Comparison of ENCODE assay signal across 23 cellular contexts in genomic region chr18:58095655-58096054, GRCh38.
"Had no signal": no experiment of that assay in that cellular context is flagged by ENCODE, and none has a peak within 500 bp of the region (broad histone marks: within the 10 kb centered on the region; RNA-seq: fewer than 3 reads in every experiment).

No MANE protein-coding gene starts in this region.

- H3K4me1 Mint-ChIP-seq: activated CD8-positive, alpha-beta memory T cell treated with anti-CD3 and anti-CD28 coated beads, Interleukin-2, amount 10 ng/mL, durations not matched to agents 7 days and 5 days had no signal

- H3K9me3 ChIP-seq: breast epithelium, left ventricle myocardium inferior, psoas muscle, spleen, suprapubic skin had no signal

- H2AFZ ChIP-seq: parathyroid adenoma had no signal

- H3K4me3 ChIP-seq: breast epithelium, left ventricle myocardium inferior, psoas muscle, spleen, suprapubic skin had no signal

- H3K4me1 ChIP-seq: breast epithelium, parathyroid adenoma, psoas muscle, suprapubic skin had no signal

- ATAC-seq: activated CD8-positive, alpha-beta memory T cell treated with anti-CD3 and anti-CD28 coated beads, Interleukin-2, amount 10 ng/mL, durations not matched to agents 7 days and 5 days; activated CD8-positive, alpha-beta T cell treated with anti-CD3 and anti-CD28 coated beads, Interleukin-2, amount 10 ng/mL, durations not matched to agents 7 days and 5 days; esophagus mucosa; psoas muscle had no signal

- H3K79me2 ChIP-seq: parathyroid adenoma had no signal

- H3K36me3 ChIP-seq: breast epithelium, left ventricle myocardium inferior, spleen, suprapubic skin had no signal

- H3K4me3 Mint-ChIP-seq: activated B cell treated with CpG ODN at 0.5 μM for 24 hours; activated CD8-positive, alpha-beta memory T cell treated with anti-CD3 and anti-CD28 coated beads, Interleukin-2, amount 10 ng/mL, durations not matched to agents 7 days and 5 days; activated CD8-positive, alpha-beta T cell treated with anti-CD3 and anti-CD28 coated beads, Interleukin-2, amount 10 ng/mL, durations not matched to agents 7 days and 5 days; activated naive CD4-positive, alpha-beta T cell treated with anti-CD3 and anti-CD28 coated beads for 36 hours; endodermal cell; mesothelial cell of epicardium; T-helper 2 cell treated with Interferon-gamma antibody and Interleukin-4, amounts not matched to agents 5 μg/mL and 100 μg/mL, for 36 hours had no signal

- H3K27ac ChIP-seq: breast epithelium, left ventricle myocardium inferior, parathyroid adenoma, psoas muscle, suprapubic skin had no signal

- H3K9ac ChIP-seq: parathyroid adenoma had no signal

- H3K9me3 Mint-ChIP-seq: activated B cell treated with CpG ODN at 0.5 μM for 24 hours; activated naive CD4-positive, alpha-beta T cell treated with anti-CD3 and anti-CD28 coated beads for 36 hours; endodermal cell; mesothelial cell of epicardium; naive B cell; T-helper 2 cell treated with Interferon-gamma antibody and Interleukin-4, amounts not matched to agents 5 μg/mL and 100 μg/mL, for 36 hours had no signal

- H3K36me3 Mint-ChIP-seq: activated CD8-positive, alpha-beta memory T cell treated with anti-CD3 and anti-CD28 coated beads, Interleukin-2, amount 10 ng/mL, durations not matched to agents 7 days and 5 days had no signal

- H3K27ac Mint-ChIP-seq: activated B cell treated with CpG ODN at 0.5 μM for 24 hours; activated CD8-positive, alpha-beta memory T cell treated with anti-CD3 and anti-CD28 coated beads, Interleukin-2, amount 10 ng/mL, durations not matched to agents 7 days and 5 days; activated CD8-positive, alpha-beta T cell treated with anti-CD3 and anti-CD28 coated beads, Interleukin-2, amount 10 ng/mL, durations not matched to agents 7 days and 5 days; activated naive CD4-positive, alpha-beta T cell treated with anti-CD3 and anti-CD28 coated beads for 36 hours; naive B cell; T-helper 2 cell treated with Interferon-gamma antibody and Interleukin-4, amounts not matched to agents 5 μg/mL and 100 μg/mL, for 36 hours had no signal

- H3K27me3 Mint-ChIP-seq: activated B cell treated with CpG ODN at 0.5 μM for 24 hours; activated CD8-positive, alpha-beta memory T cell treated with anti-CD3 and anti-CD28 coated beads, Interleukin-2, amount 10 ng/mL, durations not matched to agents 7 days and 5 days; naive B cell had no signal

- H3K27me3 ChIP-seq: breast epithelium, spleen, suprapubic skin had no signal

- DNase-seq: activated B cell treated with CpG ODN at 0.5 μM for 24 hours; activated CD8-positive, alpha-beta memory T cell treated with anti-CD3 and anti-CD28 coated beads, Interleukin-2, amount 10 ng/mL, durations not matched to agents 7 days and 5 days; activated CD8-positive, alpha-beta T cell treated with anti-CD3 and anti-CD28 coated beads, Interleukin-2, amount 10 ng/mL, durations not matched to agents 7 days and 5 days; activated effector memory CD4-positive, alpha-beta T cell treated with Interleukin-2 at 50 U/mL for 16 hours; activated naive CD4-positive, alpha-beta T cell treated with anti-CD3 and anti-CD28 coated beads for 36 hours; amygdala; central memory CD4-positive, alpha-beta T cell; endodermal cell; foreskin fibroblast; left ventricle myocardium inferior; naive B cell; nucleus accumbens; psoas muscle; spleen; stimulated activated naive CD4-positive, alpha-beta T cell; T-helper 1 cell; trophoblast cell had no signal
